ENCODE assay signal across 1 cellular context in the genomic region with DNA sequence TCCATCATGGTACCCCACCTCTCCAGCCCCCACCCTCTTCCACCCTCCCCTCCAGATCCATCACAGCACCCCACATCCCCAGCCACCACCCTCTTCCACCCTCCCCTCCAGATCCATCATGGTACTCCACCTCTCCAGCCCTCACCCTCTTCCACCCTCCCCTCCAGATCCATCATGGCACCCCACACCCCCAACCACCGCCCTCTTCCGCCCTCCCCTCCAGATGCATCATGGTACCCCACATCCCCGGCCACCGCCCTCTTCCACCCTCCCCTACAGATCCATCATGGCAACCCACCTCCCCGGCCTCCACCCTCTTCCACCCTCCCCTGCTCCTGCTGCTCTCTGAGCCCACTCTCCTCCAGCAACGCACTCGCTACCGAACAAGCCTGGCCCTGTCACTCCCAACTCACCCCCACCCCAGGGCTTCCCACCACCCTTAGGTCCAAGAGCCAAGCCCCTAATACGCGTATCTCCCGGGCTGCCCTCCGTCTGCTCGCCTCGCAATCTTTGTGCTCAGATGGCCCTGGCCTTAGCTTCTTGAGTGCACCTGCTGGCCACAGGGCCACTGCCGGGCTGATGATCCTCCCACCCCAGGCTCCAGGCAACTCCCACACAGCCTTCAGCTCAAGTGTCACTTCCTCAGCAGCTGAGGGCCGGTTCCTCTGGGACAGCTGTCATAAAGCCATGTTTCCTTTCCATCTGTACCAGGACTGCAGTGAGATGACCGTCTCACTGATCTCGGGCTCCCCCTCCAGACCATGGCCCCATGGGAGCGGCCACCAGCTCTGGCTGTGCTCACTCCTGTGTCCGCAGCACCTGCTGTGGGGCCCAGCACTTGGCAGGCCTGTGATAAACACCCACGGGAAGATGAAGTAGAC.
TF ChIP-seq lines count a peak whose summit lies in the region.

No MANE protein-coding gene starts in this region.

TF ChIP-seq in H1, 55 proteins besides CTCF, POLR2A, EP300 and RAD21:
- TF ChIP-seq, protein P1, sequence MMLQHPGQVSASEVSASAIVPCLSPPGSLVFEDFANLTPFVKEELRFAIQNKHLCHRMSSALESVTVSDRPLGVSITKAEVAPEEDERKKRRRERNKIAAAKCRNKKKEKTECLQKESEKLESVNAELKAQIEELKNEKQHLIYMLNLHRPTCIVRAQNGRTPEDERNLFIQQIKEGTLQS (IDR thresholded peaks at IDR 0.05; ENCODE audit: insufficient read depth, low read depth, low read length) = no peak
- no peak for TF ChIP-seq POU5F1 (IDR thresholded peaks at IDR 0.05; ENCODE audit: low read depth, low read length)
- no peak for TF ChIP-seq KDM4A (IDR thresholded peaks at IDR 0.05; ENCODE audit: low read depth, low read length, severe bottlenecking)
- TF ChIP-seq, protein P2, sequence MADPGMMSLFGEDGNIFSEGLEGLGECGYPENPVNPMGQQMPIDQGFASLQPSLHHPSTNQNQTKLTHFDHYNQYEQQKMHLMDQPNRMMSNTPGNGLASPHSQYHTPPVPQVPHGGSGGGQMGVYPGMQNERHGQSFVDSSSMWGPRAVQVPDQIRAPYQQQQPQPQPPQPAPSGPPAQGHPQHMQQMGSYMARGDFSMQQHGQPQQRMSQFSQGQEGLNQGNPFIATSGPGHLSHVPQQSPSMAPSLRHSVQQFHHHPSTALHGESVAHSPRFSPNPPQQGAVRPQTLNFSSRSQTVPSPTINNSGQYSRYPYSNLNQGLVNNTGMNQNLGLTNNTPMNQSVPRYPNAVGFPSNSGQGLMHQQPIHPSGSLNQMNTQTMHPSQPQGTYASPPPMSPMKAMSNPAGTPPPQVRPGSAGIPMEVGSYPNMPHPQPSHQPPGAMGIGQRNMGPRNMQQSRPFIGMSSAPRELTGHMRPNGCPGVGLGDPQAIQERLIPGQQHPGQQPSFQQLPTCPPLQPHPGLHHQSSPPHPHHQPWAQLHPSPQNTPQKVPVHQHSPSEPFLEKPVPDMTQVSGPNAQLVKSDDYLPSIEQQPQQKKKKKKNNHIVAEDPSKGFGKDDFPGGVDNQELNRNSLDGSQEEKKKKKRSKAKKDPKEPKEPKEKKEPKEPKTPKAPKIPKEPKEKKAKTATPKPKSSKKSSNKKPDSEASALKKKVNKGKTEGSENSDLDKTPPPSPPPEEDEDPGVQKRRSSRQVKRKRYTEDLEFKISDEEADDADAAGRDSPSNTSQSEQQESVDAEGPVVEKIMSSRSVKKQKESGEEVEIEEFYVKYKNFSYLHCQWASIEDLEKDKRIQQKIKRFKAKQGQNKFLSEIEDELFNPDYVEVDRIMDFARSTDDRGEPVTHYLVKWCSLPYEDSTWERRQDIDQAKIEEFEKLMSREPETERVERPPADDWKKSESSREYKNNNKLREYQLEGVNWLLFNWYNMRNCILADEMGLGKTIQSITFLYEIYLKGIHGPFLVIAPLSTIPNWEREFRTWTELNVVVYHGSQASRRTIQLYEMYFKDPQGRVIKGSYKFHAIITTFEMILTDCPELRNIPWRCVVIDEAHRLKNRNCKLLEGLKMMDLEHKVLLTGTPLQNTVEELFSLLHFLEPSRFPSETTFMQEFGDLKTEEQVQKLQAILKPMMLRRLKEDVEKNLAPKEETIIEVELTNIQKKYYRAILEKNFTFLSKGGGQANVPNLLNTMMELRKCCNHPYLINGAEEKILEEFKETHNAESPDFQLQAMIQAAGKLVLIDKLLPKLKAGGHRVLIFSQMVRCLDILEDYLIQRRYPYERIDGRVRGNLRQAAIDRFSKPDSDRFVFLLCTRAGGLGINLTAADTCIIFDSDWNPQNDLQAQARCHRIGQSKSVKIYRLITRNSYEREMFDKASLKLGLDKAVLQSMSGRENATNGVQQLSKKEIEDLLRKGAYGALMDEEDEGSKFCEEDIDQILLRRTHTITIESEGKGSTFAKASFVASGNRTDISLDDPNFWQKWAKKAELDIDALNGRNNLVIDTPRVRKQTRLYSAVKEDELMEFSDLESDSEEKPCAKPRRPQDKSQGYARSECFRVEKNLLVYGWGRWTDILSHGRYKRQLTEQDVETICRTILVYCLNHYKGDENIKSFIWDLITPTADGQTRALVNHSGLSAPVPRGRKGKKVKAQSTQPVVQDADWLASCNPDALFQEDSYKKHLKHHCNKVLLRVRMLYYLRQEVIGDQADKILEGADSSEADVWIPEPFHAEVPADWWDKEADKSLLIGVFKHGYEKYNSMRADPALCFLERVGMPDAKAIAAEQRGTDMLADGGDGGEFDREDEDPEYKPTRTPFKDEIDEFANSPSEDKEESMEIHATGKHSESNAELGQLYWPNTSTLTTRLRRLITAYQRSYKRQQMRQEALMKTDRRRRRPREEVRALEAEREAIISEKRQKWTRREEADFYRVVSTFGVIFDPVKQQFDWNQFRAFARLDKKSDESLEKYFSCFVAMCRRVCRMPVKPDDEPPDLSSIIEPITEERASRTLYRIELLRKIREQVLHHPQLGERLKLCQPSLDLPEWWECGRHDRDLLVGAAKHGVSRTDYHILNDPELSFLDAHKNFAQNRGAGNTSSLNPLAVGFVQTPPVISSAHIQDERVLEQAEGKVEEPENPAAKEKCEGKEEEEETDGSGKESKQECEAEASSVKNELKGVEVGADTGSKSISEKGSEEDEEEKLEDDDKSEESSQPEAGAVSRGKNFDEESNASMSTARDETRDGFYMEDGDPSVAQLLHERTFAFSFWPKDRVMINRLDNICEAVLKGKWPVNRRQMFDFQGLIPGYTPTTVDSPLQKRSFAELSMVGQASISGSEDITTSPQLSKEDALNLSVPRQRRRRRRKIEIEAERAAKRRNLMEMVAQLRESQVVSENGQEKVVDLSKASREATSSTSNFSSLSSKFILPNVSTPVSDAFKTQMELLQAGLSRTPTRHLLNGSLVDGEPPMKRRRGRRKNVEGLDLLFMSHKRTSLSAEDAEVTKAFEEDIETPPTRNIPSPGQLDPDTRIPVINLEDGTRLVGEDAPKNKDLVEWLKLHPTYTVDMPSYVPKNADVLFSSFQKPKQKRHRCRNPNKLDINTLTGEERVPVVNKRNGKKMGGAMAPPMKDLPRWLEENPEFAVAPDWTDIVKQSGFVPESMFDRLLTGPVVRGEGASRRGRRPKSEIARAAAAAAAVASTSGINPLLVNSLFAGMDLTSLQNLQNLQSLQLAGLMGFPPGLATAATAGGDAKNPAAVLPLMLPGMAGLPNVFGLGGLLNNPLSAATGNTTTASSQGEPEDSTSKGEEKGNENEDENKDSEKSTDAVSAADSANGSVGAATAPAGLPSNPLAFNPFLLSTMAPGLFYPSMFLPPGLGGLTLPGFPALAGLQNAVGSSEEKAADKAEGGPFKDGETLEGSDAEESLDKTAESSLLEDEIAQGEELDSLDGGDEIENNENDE (IDR thresholded peaks at IDR 0.05; ENCODE audit: insufficient replicate concordance, low read length) = no peak
- no peak for TF ChIP-seq POLR2AphosphoS5 (IDR thresholded peaks at IDR 0.05; ENCODE audit: low read depth, low read length)
- no peak for TF ChIP-seq MAFK (IDR thresholded peaks at IDR 0.05; ENCODE audit: low read depth, low read length)
- no peak for TF ChIP-seq SRF (IDR thresholded peaks at IDR 0.05; ENCODE audit: low read depth, low read length)
- no peak for TF ChIP-seq TAF7 (optimal IDR thresholded peaks at IDR 0.05; ENCODE audit: borderline replicate concordance, low read depth, low read length)
TF ChIP-seq in H1: peak in this region for 0.
